Comparison of ENCODE assay signal across 22 cellular contexts in the genomic region with DNA sequence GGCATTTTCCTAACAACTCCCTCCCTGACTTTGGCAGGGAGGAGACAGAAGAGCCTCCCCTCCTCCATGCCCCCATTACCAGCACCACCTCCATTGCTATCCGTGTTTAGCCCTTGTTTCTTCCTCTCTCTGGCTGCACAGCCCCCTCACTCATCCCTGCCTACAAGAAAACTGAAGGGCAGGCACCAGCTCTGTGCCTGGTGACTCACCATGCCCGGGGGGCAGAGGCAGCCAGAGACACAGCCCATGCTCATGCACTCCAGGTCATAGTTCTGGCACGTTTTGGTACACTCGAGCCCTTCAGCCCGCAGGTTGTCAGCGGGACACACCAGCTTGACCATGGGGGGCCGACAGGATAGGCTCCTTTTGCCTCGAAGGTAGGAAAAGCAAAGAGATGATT.
A peak's percentile ranks its signal among the peaks of the same experiment; 100 is the strongest.
DNase-seq lines count a peak whose midpoint lies in the region; ATAC-seq and TF ChIP-seq lines count a peak whose summit lies in the region.
"Had no signal": no experiment of that assay in that cellular context is flagged by ENCODE, and none has a peak within 500 bp of the region (broad histone marks: within the 10 kb centered on the region; RNA-seq: fewer than 3 reads in every experiment).

No MANE protein-coding gene starts in this region.

- no peaks in the 10 kb centered on the region for H3K27me3 Mint-ChIP-seq in MCF 10A (ENCODE audit: insufficient read depth, unreplicated experiment)

- H3K36me3 Mint-ChIP-seq in MCF 10A (ENCODE audit: insufficient read depth, unreplicated experiment): no peaks in the 10 kb centered on the region
- H3K36me3 Mint-ChIP-seq: memory B cell, natural killer cell had no signal

- H3K9me3 Mint-ChIP-seq in MCF 10A (ENCODE audit: unreplicated experiment): no peaks in the 10 kb centered on the region
- H3K9me3 Mint-ChIP-seq: memory B cell, natural killer cell had no signal

- no peak overlapping the region for H3K4me3 ChIP-seq in breast epithelium
- H3K4me3 ChIP-seq: K562, spleen had no signal

- POLR2A ChIA-PET in MCF 10A (lab: Yijun Ruan, JAX) (interaction anchor here (0.5 kb wide), 1 partner anchor 243 kb away, joined by 3 read pairs; no protein-coding TSS in a partner anchor), RWPE1 (lab: Yijun Ruan, JAX; ENCODE audit: low non-redundant PET) (no interaction called here)

- H3K27ac Mint-ChIP-seq in MCF 10A (ENCODE audit: low read depth, unreplicated experiment): no peak overlapping the region
- H3K27ac Mint-ChIP-seq: memory B cell, natural killer cell, progenitor cell of endocrine pancreas had no signal

- BruUV-seq in MCF 10A (replicated peaks; lab: Mats Ljungman, UMichigan): no TSS peak

- CTCF ChIA-PET in MCF 10A (lab: Yijun Ruan, JAX): interaction anchor here (0.9 to 2.1 kb wide), 3 partner anchors 55 to 241 kb away, joined by 3 to 10 read pairs (median 4); no protein-coding TSS in a partner anchor
- CTCF ChIA-PET in RWPE1 (lab: Yijun Ruan, JAX): interaction anchor here (0.6 to 1.2 kb wide), 2 partner anchors 53 to 56 kb away, joined by 3 to 8 read pairs; no protein-coding TSS in a partner anchor

- no peak overlapping the region for H3K4me3 Mint-ChIP-seq in MCF 10A (ENCODE audit: unreplicated experiment)
- H3K4me3 Mint-ChIP-seq: memory B cell, natural killer cell had no signal

- peaks cover 21% of the 10 kb centered on the region for H3K4me1 Mint-ChIP-seq in MCF 10A (ENCODE audit: insufficient read depth, unreplicated experiment)

- peak; percentile 79 for DNase-seq in MCF 10A (ENCODE audit: unreplicated experiment)
- DNase-seq in breast epithelium (ENCODE audit: low spot score in 2 of 2): no peak
- peak; percentile 76 for DNase-seq in RWPE1 (ENCODE audit: low spot score)
- DNase-seq in foreskin melanocyte: peak; percentile 49
- no peak for DNase-seq in hypothalamus (lab: John Stamatoyannopoulos, UW)
- no peak for DNase-seq in HUDEP-2 (lab: John Stamatoyannopoulos, UW; ENCODE audit: unreplicated experiment in 76 of 76)
- DNase-seq: 8988T; activated CD4-positive, alpha-beta T cell treated with anti-CD3 and anti-CD28 coated beads, Interleukin-2, amount 50 U/mL, for 1 hour; activated gamma-delta T cell treated with Interleukin-2 at 50 U/mL for 16 hours; C1 segment of cervical spinal cord; H7; kidney; natural killer cell; NCI-H1048; NCI-H774; spleen had no signal

- no peaks in the 10 kb centered on the region for H3K4me1 ChIP-seq in breast epithelium

- intact Hi-C loops in MCF 10A (cut with micrococcal nuclease) (no loop called here), breast epithelium (cut with DNase I; ENCODE audit: low total_unique reads) (no loop called here)

- TF ChIP-seq POLR2A in breast epithelium (IDR thresholded peaks at IDR 0.05): no peak

- no peak overlapping the region for H3K27ac ChIP-seq in breast epithelium
- no peak overlapping the region for H3K27ac ChIP-seq in RWPE1
- H3K27ac ChIP-seq: spleen had no signal

- no peaks in the 10 kb centered on the region for H3K9me3 ChIP-seq in breast epithelium
- H3K9me3 ChIP-seq: spleen had no signal

- ATAC-seq in GM21390 (IDR thresholded peaks at IDR 0.05; ENCODE audit: unreplicated experiment): no peak
- no peak for ATAC-seq in GM21825 (IDR thresholded peaks at IDR 0.05; ENCODE audit: unreplicated experiment)
- ATAC-seq: K562, natural killer cell, Panc1 had no signal

- H3K36me3 ChIP-seq in breast epithelium: no peaks in the 10 kb centered on the region

- H3K27me3 ChIP-seq in breast epithelium: no peaks in the 10 kb centered on the region

- TF ChIP-seq CTCF in MCF 10A (IDR thresholded peaks at IDR 0.05; ENCODE audit: unreplicated experiment) (no peak), breast epithelium (IDR thresholded peaks at IDR 0.05) (no peak), RWPE1 (conservative IDR thresholded peaks at IDR 0.05; ENCODE audit: low read depth) (no peak)

Comparison
In these comparisons a context has a peak if more than half of its experiments do, and no peak if none do; other contexts are left out.
1. DNase-seq: peak in MCF 10A (single experiment), RWPE1 (single experiment) and foreskin melanocyte (single experiment); none in breast epithelium (0 of 2), hypothalamus (0 of 51) and HUDEP-2 (0 of 76).